ENCODE assay signal across 9 cellular contexts in genomic region chr14:105484069-105484996, GRCh38. TPM values are rescaled to one million over a fixed set of nuclear protein-coding genes. Genes with fewer than 3 reads are reported as not detected.
DNase-seq lines count a peak whose midpoint lies in the region; ATAC-seq and TF ChIP-seq lines count a peak whose summit lies in the region.
"Had no signal": no experiment of that assay in that cellular context is flagged by ENCODE, and none has a peak within 500 bp of the region (broad histone marks: within the 10 kb centered on the region; RNA-seq: fewer than 3 reads in every experiment).

No MANE protein-coding gene starts in this region.

- peaks cover 15% of the 10 kb centered on the region for H3K27me3 Mint-ChIP-seq in T-helper 1 cell treated with Interleukin-12 subunit alpha and Interleukin-12 subunit beta and Interleukin-4 antibody, amounts not matched to agents 30 μg/mL and 1 μg/mL, for 36 hours (ENCODE audit: low read depth)
- H3K27me3 Mint-ChIP-seq in naive thymus-derived CD8-positive, alpha-beta T cell = no peaks in the 10 kb centered on the region
- H3K27me3 Mint-ChIP-seq in progenitor cell of endocrine pancreas (peaks cover 36% of the 10 kb centered on the region), GM23338 (ENCODE audit: insufficient read depth, low read depth, poor library complexity) (peaks cover 74% of the 10 kb centered on the region)

- no peaks in the 10 kb centered on the region for H3K9me3 ChIP-seq in colonic mucosa
- H3K9me3 ChIP-seq: psoas muscle had no signal

- POLR2A ChIA-PET in naive thymus-derived CD8-positive, alpha-beta T cell (lab: Charles Lee) = no interaction called here

- H3K36me3 ChIP-seq in colonic mucosa (no peaks in the 10 kb centered on the region), GM23338 (ENCODE audit: insufficient read depth) (no peaks in the 10 kb centered on the region)

- H3K27me3 ChIP-seq in colonic mucosa (peaks cover 22% of the 10 kb centered on the region), GM23338 (ENCODE audit: insufficient read depth) (peaks cover 94% of the 10 kb centered on the region)

- no peaks in the 10 kb centered on the region for H3K79me2 ChIP-seq in GM23338 (replicated peaks; ENCODE audit: insufficient read depth)

- ATAC-seq in naive thymus-derived CD8-positive, alpha-beta T cell = peak; percentile 11 to 16
- no peak for ATAC-seq in GM23338
- no peak for ATAC-seq in activated CD4-positive, CD25-positive, alpha-beta regulatory T cell treated with anti-CD3 and anti-CD28 coated beads, Interleukin-2, amount 50 U/mL, for 24 hours
- ATAC-seq: psoas muscle had no signal

- no peaks in the 10 kb centered on the region for H3K36me3 Mint-ChIP-seq in T-helper 1 cell treated with Interleukin-12 subunit alpha and Interleukin-12 subunit beta and Interleukin-4 antibody, amounts not matched to agents 30 μg/mL and 1 μg/mL, for 36 hours (ENCODE audit: low read depth)
- no peaks in the 10 kb centered on the region for H3K36me3 Mint-ChIP-seq in naive thymus-derived CD8-positive, alpha-beta T cell
- peaks cover 3% of the 10 kb centered on the region for H3K36me3 Mint-ChIP-seq in progenitor cell of endocrine pancreas (ENCODE audit: insufficient read depth)
- no peaks in the 10 kb centered on the region for H3K36me3 Mint-ChIP-seq in GM23338 (ENCODE audit: low read depth)

- no peaks in the 10 kb centered on the region for H4K20me1 ChIP-seq in GM23338 (replicated peaks; ENCODE audit: insufficient read depth)

- H3K4me1 ChIP-seq in colonic mucosa (peaks cover 39% of the 10 kb centered on the region), GM23338 (ENCODE audit: insufficient read depth) (peaks cover 9% of the 10 kb centered on the region; the same call in 1 of the 2 replicates)

- TF ChIP-seq CTCF in AG10803 (conservative IDR thresholded peaks at IDR 0.05; ENCODE audit: low read length) (no peak), colonic mucosa (IDR thresholded peaks at IDR 0.05) (no peak), progenitor cell of endocrine pancreas (IDR thresholded peaks at IDR 0.05; ENCODE audit: unreplicated experiment) (no peak), GM23338 (conservative IDR thresholded peaks at IDR 0.05; ENCODE audit: low read depth in 2 of 2) (no peak)

- H3K9me2 ChIP-seq in GM23338 (ENCODE audit: insufficient read depth) = no peaks in the 10 kb centered on the region

- peak; percentile 76 for DNase-seq in AG10803 (ENCODE audit: low read depth)
- peak; percentile 43 for DNase-seq in colonic mucosa
- DNase-seq in naive thymus-derived CD8-positive, alpha-beta T cell = peak in 8 of 10 donors; percentile 54 to 93 (median 76)
- DNase-seq in progenitor cell of endocrine pancreas (ENCODE audit: low spot score, unreplicated experiment) = no peak
- no peak for DNase-seq in GM23338 (ENCODE audit: low spot score)
- no peak for DNase-seq in medulla oblongata (ENCODE audit: extremely low spot score)

- peaks cover 23% of the 10 kb centered on the region for H3K4me1 Mint-ChIP-seq in T-helper 1 cell treated with Interleukin-12 subunit alpha and Interleukin-12 subunit beta and Interleukin-4 antibody, amounts not matched to agents 30 μg/mL and 1 μg/mL, for 36 hours (ENCODE audit: low read depth)
- peaks cover 32 to 81% (median 66%) of the 10 kb centered on the region in 4 donors for H3K4me1 Mint-ChIP-seq in naive thymus-derived CD8-positive, alpha-beta T cell
- H3K4me1 Mint-ChIP-seq in progenitor cell of endocrine pancreas (ENCODE audit: low read depth) = peaks cover 13% of the 10 kb centered on the region
- H3K4me1 Mint-ChIP-seq in GM23338 = peaks cover 16% of the 10 kb centered on the region; the same call in 2 of the 3 replicates

- H3K4me3 ChIP-seq in AG10803 (ENCODE audit: low read length) = no peak overlapping the region
- H3K4me3 ChIP-seq in colonic mucosa = no peak overlapping the region
- H3K4me3 ChIP-seq in GM23338 = no peak overlapping the region
- H3K4me3 ChIP-seq: psoas muscle had no signal

- no peak overlapping the region for H3K4me3 Mint-ChIP-seq in T-helper 1 cell treated with Interleukin-12 subunit alpha and Interleukin-12 subunit beta and Interleukin-4 antibody, amounts not matched to agents 30 μg/mL and 1 μg/mL, for 36 hours
- H3K4me3 Mint-ChIP-seq in naive thymus-derived CD8-positive, alpha-beta T cell = peak overlapping the region; percentile 20 to 88 (median 68)
- H3K4me3 Mint-ChIP-seq in progenitor cell of endocrine pancreas (ENCODE audit: low read depth) (no peak overlapping the region), GM23338 (no peak overlapping the region; the same call in 2 of the 3 replicates)

- no peaks in the 10 kb centered on the region for H3K9me3 Mint-ChIP-seq in T-helper 1 cell treated with Interleukin-12 subunit alpha and Interleukin-12 subunit beta and Interleukin-4 antibody, amounts not matched to agents 30 μg/mL and 1 μg/mL, for 36 hours
- no peaks in the 10 kb centered on the region for H3K9me3 Mint-ChIP-seq in naive thymus-derived CD8-positive, alpha-beta T cell
- H3K9me3 Mint-ChIP-seq in progenitor cell of endocrine pancreas (ENCODE audit: low read depth) = no peaks in the 10 kb centered on the region
- no peaks in the 10 kb centered on the region for H3K9me3 Mint-ChIP-seq in GM23338

- H3K27ac Mint-ChIP-seq in T-helper 1 cell treated with Interleukin-12 subunit alpha and Interleukin-12 subunit beta and Interleukin-4 antibody, amounts not matched to agents 30 μg/mL and 1 μg/mL, for 36 hours = peak overlapping the region; percentile 69
- H3K27ac Mint-ChIP-seq in naive thymus-derived CD8-positive, alpha-beta T cell = peak overlapping the region; percentile 95 to 100 (median 98)
- H3K27ac Mint-ChIP-seq in progenitor cell of endocrine pancreas = no peak overlapping the region
- no peak overlapping the region for H3K27ac Mint-ChIP-seq in GM23338

- H3K27ac ChIP-seq in colonic mucosa = no peak overlapping the region
- H3K27ac ChIP-seq in GM23338 (ENCODE audit: low read depth) = no peak overlapping the region

- no peak overlapping the region for H2AFZ ChIP-seq in GM23338

- no peaks in the 10 kb centered on the region for H3F3A ChIP-seq in GM23338 (replicated peaks; ENCODE audit: low read depth)

- H3K4me2 ChIP-seq in GM23338 = no peak overlapping the region

- H3K9ac ChIP-seq in colonic mucosa (ENCODE audit: low read depth in 2 of 2, low read length in 2 of 2) = peak overlapping the region in 1 of 2 donors; percentile 79

- intact Hi-C loops in colonic mucosa (cut with DNase I) = no loop called here

TF ChIP-seq in GM23338, 12 proteins besides CTCF, POLR2A, EP300 and RAD21 (continues in another document):
- TF ChIP-seq JUNB (IDR thresholded peaks at IDR 0.05; ENCODE audit: unreplicated experiment) (no peak), ZNF114 (CRISPR knock-in tag; IDR thresholded peaks at IDR 0.05) (no peak), POLR2AphosphoS5 (IDR thresholded peaks at IDR 0.05; ENCODE audit: low read depth) (no peak), STAT1 (IDR thresholded peaks at IDR 0.05; ENCODE audit: unreplicated experiment) (no peak), NANOG (IDR thresholded peaks at IDR 0.05; ENCODE audit: borderline replicate concordance) (no peak), ETS1 (IDR thresholded peaks at IDR 0.05) (no peak)

RNA-seq across cellular contexts. Expression of gene CRIP1, which starts 2.4 kb away (rescaled TPM):
- total RNA-seq in colonic mucosa = 100 to 1,000 TPM in 1 of 2 donors, 10 to 100 TPM in 1; 97.1 to 220 TPM
- 10 to 100 TPM; 96.5 to 98.1 TPM for total RNA-seq in naive thymus-derived CD8-positive, alpha-beta T cell
- 100 to 1,000 TPM; 342 to 784 (median 530) TPM for polyA plus RNA-seq in naive thymus-derived CD8-positive, alpha-beta T cell
- total RNA-seq in progenitor cell of endocrine pancreas = 5.1 TPM in 2 replicates
- total RNA-seq in GM23338 (2014; rRNA removed; shearing (Covaris generic)) = 0.80 and 7.7 TPM in 2 replicates
- 8.4 and 13.2 TPM in 2 replicates for polyA plus RNA-seq in GM23338 (2016; fragmentation: Nextera tagmentation; extraction: Ambion mirVana)

RNA-seq across cellular contexts. Expression of gene TEDC1, which starts 6.7 kb away (rescaled TPM):
- total RNA-seq in colonic mucosa (10 to 100 TPM; 15.0 to 55.7 TPM), progenitor cell of endocrine pancreas (20.5 and 20.8 TPM in 2 replicates)
- 10 to 100 TPM; 22.2 to 25.0 TPM for total RNA-seq in naive thymus-derived CD8-positive, alpha-beta T cell
- 10 to 100 TPM in 1 of 3 donors, 1 to 10 TPM in 2; 7.2 to 10.1 (median 7.6) TPM for polyA plus RNA-seq in naive thymus-derived CD8-positive, alpha-beta T cell
- total RNA-seq in GM23338 (2014; rRNA removed; shearing (Covaris generic)) = 3.9 and 16.3 TPM in 2 replicates
- 4.1 and 5.9 TPM in 2 replicates for polyA plus RNA-seq in GM23338 (2016; fragmentation: Nextera tagmentation; extraction: Ambion mirVana)

RNA-seq across cellular contexts. Expression of gene CRIP2, which starts 9.7 kb away (rescaled TPM):
- total RNA-seq in colonic mucosa (10 to 100 TPM; 11.3 to 20.3 TPM), progenitor cell of endocrine pancreas (17.0 and 19.6 TPM in 2 replicates)
- total RNA-seq in naive thymus-derived CD8-positive, alpha-beta T cell = 1 to 10 TPM; 2.2 to 2.3 TPM
- 10 to 100 TPM; 21.1 to 86.9 (median 28.3) TPM for polyA plus RNA-seq in naive thymus-derived CD8-positive, alpha-beta T cell
- 3.4 and 5.0 TPM in 2 replicates for total RNA-seq in GM23338 (2014; rRNA removed; shearing (Covaris generic))
- polyA plus RNA-seq in GM23338 (2016; fragmentation: Nextera tagmentation; extraction: Ambion mirVana) = 9.6 and 12.3 TPM in 2 replicates

RNA-seq across cellular contexts. Expression of gene TMEM121, which starts 42.0 kb away (rescaled TPM):
- total RNA-seq in colonic mucosa (under 1 TPM; 0.82 TPM), progenitor cell of endocrine pancreas (3.9 and 4.5 TPM in 2 replicates)
- 1 to 10 TPM; 5.5 to 6.6 TPM for total RNA-seq in naive thymus-derived CD8-positive, alpha-beta T cell
- 1 to 10 TPM; 1.6 to 4.4 (median 4.3) TPM for polyA plus RNA-seq in naive thymus-derived CD8-positive, alpha-beta T cell
- total RNA-seq in GM23338 (2014; rRNA removed; shearing (Covaris generic)) = 0.93 and 1.3 TPM in 2 replicates
- polyA plus RNA-seq in GM23338 (2016; fragmentation: Nextera tagmentation; extraction: Ambion mirVana) = 0.13 and 0.42 TPM in 2 replicates

Comparison
In these comparisons a context has a peak if more than half of its experiments do, and no peak if none do; other contexts are left out.
1. DNase-seq: peak in AG10803 (single experiment), colonic mucosa (single experiment) and naive thymus-derived CD8-positive, alpha-beta T cell (8 of 10); none in progenitor cell of endocrine pancreas (single experiment), GM23338 (single experiment) and medulla oblongata (single experiment).
2. H3K27ac Mint-ChIP-seq: peak in T-helper 1 cell treated with Interleukin-12 subunit alpha and Interleukin-12 subunit beta and Interleukin-4 antibody, amounts not matched to agents 30 μg/mL and 1 μg/mL, for 36 hours (single experiment) and naive thymus-derived CD8-positive, alpha-beta T cell (10 of 10); none in progenitor cell of endocrine pancreas (single experiment) and GM23338 (single experiment).
3. H3K4me3 Mint-ChIP-seq: peak in naive thymus-derived CD8-positive, alpha-beta T cell (10 of 10); none in T-helper 1 cell treated with Interleukin-12 subunit alpha and Interleukin-12 subunit beta and Interleukin-4 antibody, amounts not matched to agents 30 μg/mL and 1 μg/mL, for 36 hours (single experiment), progenitor cell of endocrine pancreas (single experiment) and GM23338 (single experiment).
4. ATAC-seq: peak in naive thymus-derived CD8-positive, alpha-beta T cell (2 of 2); none in GM23338 (single experiment) and activated CD4-positive, CD25-positive, alpha-beta regulatory T cell treated with anti-CD3 and anti-CD28 coated beads, Interleukin-2, amount 50 U/mL, for 24 hours (0 of 2).
5. RNA of gene CRIP1, which starts 2.4 kb away (total RNA-seq): 97.1 to 220 TPM in colonic mucosa and 96.5 to 98.1 TPM in naive thymus-derived CD8-positive, alpha-beta T cell; 5.1 TPM in progenitor cell of endocrine pancreas and 0.80 to 7.7 TPM in GM23338; every median in the first group is over 10 times any median in the second.